In the genomic region with DNA sequence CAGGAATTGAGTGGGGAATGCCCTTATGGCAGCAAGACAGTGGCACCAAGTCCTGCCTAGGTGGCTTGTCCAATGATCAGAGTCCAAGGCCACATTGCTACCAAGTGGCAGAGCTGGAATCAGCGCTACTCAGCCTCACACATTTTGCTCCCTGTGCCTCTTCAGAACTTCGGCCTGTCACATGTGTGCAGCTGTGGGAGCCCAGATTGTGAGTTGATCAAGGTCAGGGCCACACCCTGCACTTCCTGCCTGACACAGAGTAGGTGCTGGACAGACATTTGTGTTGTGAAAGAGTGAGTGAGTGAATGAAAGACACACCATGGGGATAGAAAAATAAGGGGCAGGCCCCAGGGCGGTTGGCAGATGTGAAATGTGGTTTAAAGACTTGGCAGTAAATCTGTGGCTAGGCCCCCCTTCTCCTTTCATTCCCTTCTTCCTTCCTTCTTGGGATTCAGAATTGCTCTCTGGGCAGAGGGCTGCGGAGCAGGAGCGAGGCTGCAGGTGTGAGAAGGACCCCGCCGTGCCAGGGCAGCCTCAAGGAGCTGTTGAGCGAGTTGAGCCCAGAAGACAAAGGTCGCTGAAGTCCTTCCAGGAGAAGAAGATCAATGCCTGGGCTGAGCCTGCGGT, we compare ENCODE assay signal across 10 cellular contexts. TPM values are rescaled to one million over a fixed set of nuclear protein-coding genes. Genes with fewer than 3 reads are reported as not detected.
DNase-seq lines count a peak whose midpoint lies in the region; ATAC-seq and TF ChIP-seq lines count a peak whose summit lies in the region.
"Had no signal": no experiment of that assay in that cellular context is flagged by ENCODE, and none has a peak within 500 bp of the region (broad histone marks: within the 10 kb centered on the region; RNA-seq: fewer than 3 reads in every experiment).

No MANE protein-coding gene starts in this region.

- TF ChIP-seq CTCF in WTC11 (IDR thresholded peaks at IDR 0.05) (no peak), fibroblast of mammary gland (conservative IDR thresholded peaks at IDR 0.05; ENCODE audit: control insufficient read depth, insufficient read depth, low read depth, low read length) (no peak), spleen (IDR thresholded peaks at IDR 0.05 in 8 of 11, conservative IDR thresholded peaks at IDR 0.05 in 3 of 11) (no peak)

- TF ChIP-seq POLR2A in spleen (IDR thresholded peaks at IDR 0.05), result no peak

- H3K4me3 ChIP-seq in fibroblast of mammary gland (ENCODE audit: control insufficient read depth, low read depth, low read length) (no peak overlapping the region), spleen (no peak overlapping the region)

- intact Hi-C loops in spleen (cut with DNase I; ENCODE audit: low total_unique reads), result no loop called here

- ATAC-seq in WTC11 (no peak), HG02840 (IDR thresholded peaks at IDR 0.05; ENCODE audit: low FRiP score, unreplicated experiment) (no peak)

- H3K27ac ChIP-seq in spleen, result peak overlapping the region in 5 of 8 donors; percentile 9 to 63 (median 26)

- peak; percentile 32 for DNase-seq in activated T-cell treated with anti-CD3 and anti-CD28 coated beads, Interleukin-2, amount 50 U/mL, for 1 hour
- DNase-seq in activated T-cell treated with anti-CD3 and anti-CD28 coated beads for 4 hours, result no peak
- DNase-seq in WTC11 (ENCODE audit: low spot score), result no peak
- peak; percentile 66 for DNase-seq in fibroblast of mammary gland (ENCODE audit: low read depth)
- DNase-seq in spleen, result peak; percentile 83
- DNase-seq in NCI-H146 (lab: John Stamatoyannopoulos, UW), result no peak
- no peak for DNase-seq in NCI-H1694 treated with DMSO at 0.1 percent for 48 hours (lab: John Stamatoyannopoulos, UW)
- DNase-seq: C1 segment of cervical spinal cord, NCI-H2171 had no signal

- H3K4me3 Mint-ChIP-seq in WTC11, result no peak overlapping the region

- no peaks in the 10 kb centered on the region for H3K27me3 Mint-ChIP-seq in WTC11 (ENCODE audit: low read depth)

- peaks cover 0 to 55% (median 30%) of the 10 kb centered on the region in 6 donors for H3K4me1 ChIP-seq in spleen

- no peaks in the 10 kb centered on the region for H3K9me3 Mint-ChIP-seq in WTC11

- peak overlapping the region; percentile 29; the same call in 1 of the 2 replicates for H3K27ac Mint-ChIP-seq in WTC11

- CTCF ChIA-PET in WTC11 (lab: Charles Lee), result interaction anchor here (0.5 to 1.4 kb wide), 6 partner anchors 11 to 592 kb away, joined by 3 to 6 read pairs (median 4); no protein-coding TSS in a partner anchor

- 43 to 60% (median 50%) methylated on average over 10 of the region's 10 CpGs for WGBS in spleen, 5 donors

- no peaks in the 10 kb centered on the region for H3K9me3 ChIP-seq in spleen

- no peaks in the 10 kb centered on the region for H3K36me3 Mint-ChIP-seq in WTC11

- H3K27me3 ChIP-seq in spleen (replicated peaks in 1 of 7), result no peaks in the 10 kb centered on the region

- POLR2A ChIA-PET in WTC11 (lab: Charles Lee), result no interaction called here

- peaks cover 56% of the 10 kb centered on the region for H3K4me1 Mint-ChIP-seq in WTC11

- no peaks in the 10 kb centered on the region for H3K36me3 ChIP-seq in spleen

TF ChIP-seq in WTC11, 78 proteins besides CTCF, POLR2A, EP300 and RAD21:
- no peak for TF ChIP-seq ATF1 (CRISPR knock-in tag; IDR thresholded peaks at IDR 0.05)
- no peak for TF ChIP-seq ESRRA (CRISPR knock-in tag; IDR thresholded peaks at IDR 0.05; ENCODE audit: borderline replicate concordance)
- TF ChIP-seq FOXK1 (CRISPR knock-in tag; IDR thresholded peaks at IDR 0.05), result no peak
- no peak for TF ChIP-seq KAT7 (CRISPR knock-in tag; IDR thresholded peaks at IDR 0.05; ENCODE audit: borderline replicate concordance)
- TF ChIP-seq, protein P1, sequence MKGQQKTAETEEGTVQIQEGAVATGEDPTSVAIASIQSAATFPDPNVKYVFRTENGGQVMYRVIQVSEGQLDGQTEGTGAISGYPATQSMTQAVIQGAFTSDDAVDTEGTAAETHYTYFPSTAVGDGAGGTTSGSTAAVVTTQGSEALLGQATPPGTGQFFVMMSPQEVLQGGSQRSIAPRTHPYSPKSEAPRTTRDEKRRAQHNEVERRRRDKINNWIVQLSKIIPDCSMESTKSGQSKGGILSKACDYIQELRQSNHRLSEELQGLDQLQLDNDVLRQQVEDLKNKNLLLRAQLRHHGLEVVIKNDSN (CRISPR knock-in tag; IDR thresholded peaks at IDR 0.05), result no peak
- TF ChIP-seq NFYB (CRISPR knock-in tag; conservative IDR thresholded peaks at IDR 0.05; ENCODE audit: low read depth), result no peak
- TF ChIP-seq, protein P2, sequence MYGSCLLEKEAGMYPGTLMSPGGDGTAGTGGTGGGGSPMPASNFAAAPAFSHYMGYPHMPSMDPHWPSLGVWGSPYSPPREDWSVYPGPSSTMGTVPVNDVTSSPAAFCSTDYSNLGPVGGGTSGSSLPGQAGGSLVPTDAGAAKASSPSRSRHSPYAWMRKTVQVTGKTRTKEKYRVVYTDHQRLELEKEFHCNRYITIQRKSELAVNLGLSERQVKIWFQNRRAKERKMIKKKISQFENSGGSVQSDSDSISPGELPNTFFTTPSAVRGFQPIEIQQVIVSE (CRISPR knock-in tag; IDR thresholded peaks at IDR 0.05; ENCODE audit: borderline replicate concordance), result no peak
- TF ChIP-seq ZBTB21 (CRISPR knock-in tag; IDR thresholded peaks at IDR 0.05; ENCODE audit: borderline replicate concordance), result no peak
- TF ChIP-seq RELA (CRISPR knock-in tag; IDR thresholded peaks at IDR 0.05; ENCODE audit: borderline replicate concordance), result no peak
- TF ChIP-seq HMGA2 (CRISPR knock-in tag; IDR thresholded peaks at IDR 0.05), result no peak
- no peak for TF ChIP-seq NR2C2 (CRISPR knock-in tag; IDR thresholded peaks at IDR 0.05)
- TF ChIP-seq, protein P3, sequence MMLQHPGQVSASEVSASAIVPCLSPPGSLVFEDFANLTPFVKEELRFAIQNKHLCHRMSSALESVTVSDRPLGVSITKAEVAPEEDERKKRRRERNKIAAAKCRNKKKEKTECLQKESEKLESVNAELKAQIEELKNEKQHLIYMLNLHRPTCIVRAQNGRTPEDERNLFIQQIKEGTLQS (CRISPR knock-in tag; conservative IDR thresholded peaks at IDR 0.05), result no peak
- no peak for TF ChIP-seq GABPB1 (CRISPR knock-in tag; IDR thresholded peaks at IDR 0.05)
- TF ChIP-seq ZNF317 (CRISPR knock-in tag; IDR thresholded peaks at IDR 0.05; ENCODE audit: borderline replicate concordance, low read depth), result no peak
- no peak for TF ChIP-seq PRRX2 (CRISPR knock-in tag; IDR thresholded peaks at IDR 0.05)
- no peak for TF ChIP-seq SP1 (CRISPR knock-in tag; conservative IDR thresholded peaks at IDR 0.05)
- TF ChIP-seq NFE2L1 (CRISPR knock-in tag; IDR thresholded peaks at IDR 0.05), result no peak
- no peak for TF ChIP-seq RORB (CRISPR knock-in tag; IDR thresholded peaks at IDR 0.05)
- TF ChIP-seq, protein P4, sequence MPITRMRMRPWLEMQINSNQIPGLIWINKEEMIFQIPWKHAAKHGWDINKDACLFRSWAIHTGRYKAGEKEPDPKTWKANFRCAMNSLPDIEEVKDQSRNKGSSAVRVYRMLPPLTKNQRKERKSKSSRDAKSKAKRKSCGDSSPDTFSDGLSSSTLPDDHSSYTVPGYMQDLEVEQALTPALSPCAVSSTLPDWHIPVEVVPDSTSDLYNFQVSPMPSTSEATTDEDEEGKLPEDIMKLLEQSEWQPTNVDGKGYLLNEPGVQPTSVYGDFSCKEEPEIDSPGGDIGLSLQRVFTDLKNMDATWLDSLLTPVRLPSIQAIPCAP (CRISPR knock-in tag; IDR thresholded peaks at IDR 0.05), result no peak

RNA-seq across cellular contexts. Expression of a gene that starts 30.3 kb away (rescaled TPM):
- total RNA-seq in WTC11 (2021) (7.6 to 9.0 TPM (median 8.0 TPM) in 3 replicates), spleen (10 to 100 TPM in 2 of 7 donors, 1 to 10 TPM in 5; 4.4 to 20.9 (median 9.9) TPM)
- 1 to 10 TPM; 4.8 to 6.9 (median 4.8) TPM for polyA plus RNA-seq in spleen

Comparison
In these comparisons a context has a peak if more than half of its experiments do, and no peak if none do; other contexts are left out.
1. DNase-seq: peak in activated T-cell treated with anti-CD3 and anti-CD28 coated beads, Interleukin-2, amount 50 U/mL, for 1 hour (single experiment), fibroblast of mammary gland (single experiment) and spleen (single experiment); none in activated T-cell treated with anti-CD3 and anti-CD28 coated beads for 4 hours (single experiment), WTC11 (single experiment), NCI-H146 (single experiment) and NCI-H1694 treated with DMSO at 0.1 percent for 48 hours (single experiment).